Comparison of ENCODE assay signal across 8 cellular contexts in the genomic region with DNA sequence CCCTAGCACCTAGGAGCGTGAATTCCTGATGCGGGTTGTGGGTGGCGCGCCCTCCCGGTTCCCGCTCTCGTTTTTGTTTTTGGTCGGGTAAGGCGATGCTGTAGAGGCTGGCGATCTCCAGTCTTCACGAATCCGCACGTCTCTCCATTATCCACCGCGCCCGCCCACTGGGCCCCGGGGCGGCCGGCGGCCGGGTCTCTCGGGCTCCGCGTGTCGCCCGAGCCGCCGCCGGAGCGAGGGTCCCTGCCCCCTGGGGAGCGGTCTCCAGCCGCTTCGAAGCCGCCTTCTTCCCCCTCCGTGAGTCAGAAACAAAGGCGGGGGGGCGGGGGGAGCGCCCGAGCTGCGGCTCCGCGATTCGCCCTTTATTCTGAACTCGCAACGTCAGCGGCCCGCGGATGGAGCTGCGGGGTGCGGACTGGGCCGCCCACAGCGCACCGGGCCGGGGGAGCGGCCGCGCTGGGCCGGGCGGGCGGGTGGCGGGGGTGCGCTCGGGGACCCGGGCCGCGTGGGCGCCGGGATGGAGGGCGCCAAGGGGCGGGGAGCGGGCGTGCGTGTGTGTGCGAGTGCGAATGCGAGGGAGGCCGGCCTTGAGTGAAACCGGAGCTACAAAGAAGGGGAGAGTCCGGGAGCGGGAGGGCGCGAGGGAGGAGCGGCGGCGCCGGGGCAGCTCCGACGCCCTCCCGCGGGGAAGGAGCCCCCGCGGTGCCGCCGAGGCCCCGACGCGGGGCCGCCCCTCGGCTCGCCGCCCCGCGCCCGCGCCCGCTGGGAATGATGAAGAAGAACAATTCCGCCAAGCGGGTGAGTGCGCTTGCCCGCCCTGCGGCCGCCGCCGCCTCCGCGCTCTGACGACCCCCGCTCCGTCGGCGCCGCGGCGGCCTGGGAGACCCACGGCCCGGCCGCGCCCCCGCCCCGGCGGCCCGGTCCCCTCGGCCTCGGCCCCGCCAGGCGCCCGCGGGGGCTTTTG. TPM values are rescaled to one million over a fixed set of nuclear protein-coding genes. Genes with fewer than 3 reads are reported as not detected.
A peak's percentile ranks its signal among the peaks of the same experiment; 100 is the strongest.
DNase-seq lines count a peak whose midpoint lies in the region; ATAC-seq and TF ChIP-seq lines count a peak whose summit lies in the region.

Gene PLEKHO1 (plus strand): TSS at position 427 of the 964 bp plus-strand sequence. CDS start 342 bp downstream, at position 769.

- H3K36me3 Mint-ChIP-seq in activated CD8-positive, alpha-beta T cell treated with anti-CD3 and anti-CD28 coated beads for 36 hours (ENCODE audit: low read depth) = peaks cover 18% of the 10 kb centered on the region

- POLR2A ChIA-PET in activated CD8-positive, alpha-beta T cell treated with anti-CD3 and anti-CD28 coated beads for 36 hours (lab: Charles Lee) = interaction anchor here (0.7 to 2.3 kb wide), 8 partner anchors 9 to 263 kb away, joined by 3 to 12 read pairs (median 3); a partner anchor contains a TSS

- peak within 1 kb of the TSS; percentile 89 for H3K27ac Mint-ChIP-seq in activated CD8-positive, alpha-beta T cell treated with anti-CD3 and anti-CD28 coated beads for 36 hours

- H3K4me1 ChIP-seq in duodenal mucosa (ENCODE audit: control insufficient read depth in 1 of 2, insufficient read depth in 2 of 2, low read length in 2 of 2) (peaks cover 3 to 23% of the 10 kb centered on the region in 2 donors), lower lobe of right lung (peaks cover 41% of the 10 kb centered on the region)

- TF ChIP-seq CTCF in activated CD8-positive, alpha-beta T cell treated with anti-CD3 and anti-CD28 coated beads for 36 hours (IDR thresholded peaks at IDR 0.05) = no peak
- no peak for TF ChIP-seq CTCF in lower lobe of right lung (IDR thresholded peaks at IDR 0.05)

- CTCF ChIA-PET in activated CD8-positive, alpha-beta T cell treated with anti-CD3 and anti-CD28 coated beads for 36 hours (lab: Charles Lee) = interaction anchor here (1.4 to 1.7 kb wide), 3 partner anchors 12 to 77 kb away, joined by 4 to 6 read pairs (median 4); no protein-coding TSS in a partner anchor

- intact Hi-C loops in activated CD8-positive, alpha-beta T cell treated with anti-CD3 and anti-CD28 coated beads for 36 hours (cut with micrococcal nuclease) = loop anchor here (2.0 kb wide), 1 partner anchor 15 kb away; no protein-coding TSS in a partner anchor
- intact Hi-C loops in lower lobe of right lung (cut with DNase I) = no loop called here

- H3K4me3 ChIP-seq in duodenal mucosa (ENCODE audit: low read depth in 1 of 2, low read length in 2 of 2) (peak within 1 kb of the TSS; percentile 73 to 84), lower lobe of right lung (peak within 1 kb of the TSS; percentile 74)

- H3K36me3 ChIP-seq in duodenal mucosa (ENCODE audit: control insufficient read depth in 1 of 2, insufficient read depth in 2 of 2, low read length in 2 of 2) (peaks cover 0 to 11% of the 10 kb centered on the region in 2 donors), lower lobe of right lung (peaks cover 18% of the 10 kb centered on the region)

- DNase-seq in GM04504 (ENCODE audit: low read depth) (peak; percentile 50), NCI-H2227 treated with DMSO at 0.1 percent for 48 hours (lab: John Stamatoyannopoulos, UW) (peak; percentile 34), lower lobe of right lung (peak; percentile 89)
- DNase-seq in activated CD8-positive, alpha-beta T cell treated with anti-CD3 and anti-CD28 coated beads for 36 hours = peak; percentile 87
- DNase-seq in stimulated activated CD4-positive, alpha-beta T cell treated with anti-CD3 and anti-CD28 coated beads, TNF-alpha, amount 100 ng/mL, for 4 hours (ENCODE audit: low read depth in 3 of 3) = peak; percentile 67 to 80 (median 76)

- peak; percentile 52 for ATAC-seq in HG02610 (IDR thresholded peaks at IDR 0.05; ENCODE audit: unreplicated experiment)
- ATAC-seq in activated CD8-positive, alpha-beta T cell treated with anti-CD3 and anti-CD28 coated beads for 36 hours = peak; percentile 71
- ATAC-seq in lower lobe of right lung = peak; percentile 88 to 89
- no peak for ATAC-seq in HG03095 (IDR thresholded peaks at IDR 0.05; ENCODE audit: unreplicated experiment)

- H3K27ac ChIP-seq in duodenal mucosa (ENCODE audit: low read depth, low read length) (peak within 1 kb of the TSS; percentile 75), lower lobe of right lung (peak within 1 kb of the TSS; percentile 88)

- H3K27me3 ChIP-seq in duodenal mucosa (ENCODE audit: control insufficient read depth in 1 of 2, insufficient read depth in 2 of 2, low read length in 2 of 2) (peaks cover 4 to 19% of the 10 kb centered on the region in 2 donors), lower lobe of right lung (ENCODE audit: low read depth) (no peaks in the 10 kb centered on the region)

- H3K9me3 ChIP-seq in duodenal mucosa (ENCODE audit: control insufficient read depth in 1 of 2, low read length in 2 of 2) (no peaks in the 10 kb centered on the region), lower lobe of right lung (no peaks in the 10 kb centered on the region)

- H3K4me1 Mint-ChIP-seq in activated CD8-positive, alpha-beta T cell treated with anti-CD3 and anti-CD28 coated beads for 36 hours (ENCODE audit: low read depth) = peaks cover 59% of the 10 kb centered on the region

- H3K9me3 Mint-ChIP-seq in activated CD8-positive, alpha-beta T cell treated with anti-CD3 and anti-CD28 coated beads for 36 hours = no peaks in the 10 kb centered on the region

- peaks cover 1% of the 10 kb centered on the region for H3K27me3 Mint-ChIP-seq in activated CD8-positive, alpha-beta T cell treated with anti-CD3 and anti-CD28 coated beads for 36 hours

- peak within 1 kb of the TSS; percentile 79 to 84 for H3K9ac ChIP-seq in duodenal mucosa (ENCODE audit: low read depth in 1 of 2, low read length in 2 of 2)

- peak within 1 kb of the TSS; percentile 83 for H3K4me3 Mint-ChIP-seq in activated CD8-positive, alpha-beta T cell treated with anti-CD3 and anti-CD28 coated beads for 36 hours

RNA-seq across cellular contexts. Expression of gene PLEKHO1, which starts in this region (rescaled TPM):
- 10 to 100 TPM; 18.2 to 19.0 TPM for total RNA-seq in activated CD8-positive, alpha-beta T cell treated with anti-CD3 and anti-CD28 coated beads for 36 hours
- total RNA-seq in lower lobe of right lung = 41.6 TPM

Comparison
In these comparisons a context has a peak if more than half of its experiments do, and no peak if none do; other contexts are left out.
1. DNase-seq: peak in every context shown above with its lines; median percentile 89 in lower lobe of right lung; 87 in activated CD8-positive, alpha-beta T cell treated with anti-CD3 and anti-CD28 coated beads for 36 hours; 76 in stimulated activated CD4-positive, alpha-beta T cell treated with anti-CD3 and anti-CD28 coated beads, TNF-alpha, amount 100 ng/mL, for 4 hours; 50 in GM04504; 34 in NCI-H2227 treated with DMSO at 0.1 percent for 48 hours.